18 cellular contexts compared by ENCODE assay signal in the genomic region with DNA sequence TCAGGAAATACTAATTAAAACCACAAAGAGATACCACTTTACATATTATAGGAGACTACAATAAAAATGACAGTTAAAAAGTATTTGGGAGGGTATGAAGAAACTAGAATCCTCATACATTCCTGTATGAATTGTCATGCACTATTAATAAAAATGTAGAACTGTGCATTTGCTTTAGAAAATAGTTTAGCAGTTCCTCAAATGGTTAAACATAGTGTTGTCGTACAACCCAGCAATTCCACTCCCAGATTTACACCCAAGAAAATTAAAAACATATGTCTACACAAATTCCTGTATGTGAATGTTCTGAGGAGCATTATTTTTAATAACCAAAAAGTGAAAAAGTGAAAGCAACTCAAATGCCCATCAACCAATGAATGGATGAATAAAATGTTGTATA. TPM values are rescaled to one million over a fixed set of nuclear protein-coding genes. Genes with fewer than 3 reads are reported as not detected.
DNase-seq lines count a peak whose midpoint lies in the region; ATAC-seq and TF ChIP-seq lines count a peak whose summit lies in the region.
"Had no signal": no experiment of that assay in that cellular context is flagged by ENCODE, and none has a peak within 500 bp of the region (broad histone marks: within the 10 kb centered on the region; RNA-seq: fewer than 3 reads in every experiment).

No MANE protein-coding gene starts in this region.

- H3K9me2 ChIP-seq in PC-3 (replicated peaks; ENCODE audit: low read length): no peaks in the 10 kb centered on the region

- H3F3A ChIP-seq in PC-3 (ENCODE audit: low read length, unreplicated experiment): no peaks in the 10 kb centered on the region

- TF ChIP-seq CTCF in PC-3 (conservative IDR thresholded peaks at IDR 0.05; ENCODE audit: low read depth, low read length): no peak
- no peak for TF ChIP-seq CTCF in fibroblast of villous mesenchyme (IDR thresholded peaks at IDR 0.05; ENCODE audit: insufficient read depth, low read depth, low read length)

- no peaks in the 10 kb centered on the region for H3K27me3 ChIP-seq in PC-3 (ENCODE audit: low read length)
- H3K27me3 ChIP-seq in effector memory CD4-positive, alpha-beta T cell (replicated peaks; ENCODE audit: control insufficient read depth, insufficient read depth, low read length, poor library complexity, severe bottlenecking): no peaks in the 10 kb centered on the region
- H3K27me3 ChIP-seq: BLaER1 treated with 17β-estradiol and CSF1 and Interleukin-3, amounts not matched to agents 10 nM and 100 nM had no signal

- no TSS peak for BruUV-seq in PC-3 (replicated peaks; lab: Mats Ljungman, UMichigan)

- H3K4me3 ChIP-seq in PC-3 (ENCODE audit: low read length) (no peak overlapping the region), fibroblast of villous mesenchyme (ENCODE audit: low read depth, low read length) (no peak overlapping the region)
- H3K4me3 ChIP-seq in effector memory CD4-positive, alpha-beta T cell (ENCODE audit: insufficient read depth, low read depth, low read length, poor library complexity, severe bottlenecking): no peak overlapping the region
- H3K4me3 ChIP-seq: A549; BLaER1 treated with 17β-estradiol and CSF1 and Interleukin-3, amounts not matched to agents 10 nM and 100 nM had no signal

- H2AFZ ChIP-seq in PC-3 (ENCODE audit: low read length): no peak overlapping the region

- H3K4me2 ChIP-seq in PC-3 (ENCODE audit: low read length): no peak overlapping the region
- H3K4me2 ChIP-seq: A549; BLaER1 treated with 17β-estradiol and CSF1 and Interleukin-3, amounts not matched to agents 10 nM and 100 nM had no signal

- POLR2A ChIA-PET in PC-3 (lab: Charles Lee; ENCODE audit: unreplicated experiment): no interaction called here

- H3K4me1 ChIP-seq in PC-3 (ENCODE audit: insufficient read depth, low read length): peaks cover 27% of the 10 kb centered on the region
- H3K4me1 ChIP-seq in effector memory CD4-positive, alpha-beta T cell (ENCODE audit: control insufficient read depth, insufficient read depth, low read length, poor library complexity, severe bottlenecking): no peaks in the 10 kb centered on the region
- H3K4me1 ChIP-seq: A549 had no signal

- CTCF ChIA-PET in PC-3 (lab: Charles Lee): no interaction called here

- ATAC-seq in PC-3: no peak
- no peak for ATAC-seq in HG03139 (IDR thresholded peaks at IDR 0.05; ENCODE audit: unreplicated experiment)
- ATAC-seq in GM21717 (IDR thresholded peaks at IDR 0.05; ENCODE audit: unreplicated experiment): no peak
- ATAC-seq: A549 had no signal

- H3K79me2 ChIP-seq in PC-3 (ENCODE audit: low read length): no peaks in the 10 kb centered on the region

- no peaks in the 10 kb centered on the region for H3K9me3 ChIP-seq in PC-3 (ENCODE audit: low read length)
- no peaks in the 10 kb centered on the region for H3K9me3 ChIP-seq in effector memory CD4-positive, alpha-beta T cell (ENCODE audit: control insufficient read depth, low read length)
- H3K9me3 ChIP-seq: A549 had no signal

- peak; percentile 52 for DNase-seq in AG08395 (ENCODE audit: low spot score)
- peak; percentile 29 for DNase-seq in GM03348 (ENCODE audit: low spot score)
- peak; percentile 15 for DNase-seq in PC-3
- DNase-seq in fibroblast of villous mesenchyme (ENCODE audit: low read depth): peak; percentile 37
- DNase-seq in effector memory CD4-positive, alpha-beta T cell: no peak
- DNase-seq: DMS 273 treated with DMSO at 0.1 percent for 48 hours, GOT3, NCI-H1092, NCI-H1694, NCI-H2107, NCI-H226, NCI-H526 treated with DMSO at 0.1 percent for 48 hours, OCI-M1, T-helper 1 cell had no signal

- no peak overlapping the region for H3K27ac ChIP-seq in PC-3 (ENCODE audit: low read length)
- no peak overlapping the region for H3K27ac ChIP-seq in effector memory CD4-positive, alpha-beta T cell (ENCODE audit: insufficient read depth, low read length, poor library complexity, severe bottlenecking)
- H3K27ac ChIP-seq: A549; BLaER1 treated with 17β-estradiol and CSF1 and Interleukin-3, amounts not matched to agents 10 nM and 100 nM had no signal

- no peak overlapping the region for H3K9ac ChIP-seq in PC-3 (ENCODE audit: low read length)
- H3K9ac ChIP-seq: BLaER1 treated with 17β-estradiol and CSF1 and Interleukin-3, amounts not matched to agents 10 nM and 100 nM had no signal

- intact Hi-C loops in PC-3 (cut with micrococcal nuclease): no loop called here

- H3K36me3 ChIP-seq in PC-3 (ENCODE audit: low read depth, low read length): no peaks in the 10 kb centered on the region
- H3K36me3 ChIP-seq in effector memory CD4-positive, alpha-beta T cell (ENCODE audit: control insufficient read depth, insufficient read depth, low read length): no peaks in the 10 kb centered on the region
- H3K36me3 ChIP-seq: BLaER1 treated with 17β-estradiol and CSF1 and Interleukin-3, amounts not matched to agents 10 nM and 100 nM had no signal

- H4K20me1 ChIP-seq in PC-3 (ENCODE audit: low read length): no peaks in the 10 kb centered on the region
- H4K20me1 ChIP-seq: BLaER1 treated with 17β-estradiol and CSF1 and Interleukin-3, amounts not matched to agents 10 nM and 100 nM had no signal

RNA-seq across cellular contexts. Expression of a gene that starts 23.1 kb away (rescaled TPM):
- 1.4 and 1.7 TPM in 2 replicates for total RNA-seq in PC-3 (2014; rRNA removed)
- 51.0 and 52.8 TPM in 2 replicates for total RNA-seq in fibroblast of villous mesenchyme

Comparison
In these comparisons a context has a peak if more than half of its experiments do, and no peak if none do; other contexts are left out.
1. DNase-seq: peak in AG08395 (single experiment), GM03348 (single experiment), PC-3 (single experiment) and fibroblast of villous mesenchyme (single experiment); none in effector memory CD4-positive, alpha-beta T cell (0 of 3).
2. RNA of a gene that starts 23.1 kb away (total RNA-seq): 51.0 to 52.8 TPM in fibroblast of villous mesenchyme; 1.4 to 1.7 TPM in PC-3; every median in the first group is over 10 times any median in the second.